ENCODE assay signal across 19 cellular contexts in genomic region chr20:37868998-37869861, GRCh38. TPM values are rescaled to one million over a fixed set of nuclear protein-coding genes. Genes with fewer than 3 reads are reported as not detected.
DNase-seq lines count a peak whose midpoint lies in the region; ATAC-seq and TF ChIP-seq lines count a peak whose summit lies in the region.
"Had no signal": no experiment of that assay in that cellular context is flagged by ENCODE, and none has a peak within 500 bp of the region (broad histone marks: within the 10 kb centered on the region; RNA-seq: fewer than 3 reads in every experiment).

No MANE protein-coding gene starts in this region.

- H3K4me2 ChIP-seq in SK-N-SH (no peak overlapping the region), mammary epithelial cell (ENCODE audit: insufficient read depth, low read depth, low read length) (no peak overlapping the region)

- DNase-seq in SK-N-SH: peak; percentile 55
- DNase-seq in NCI-H69 (lab: John Stamatoyannopoulos, UW): peak; percentile 64
- DNase-seq in stimulated activated effector memory CD8-positive, alpha-beta T cell treated with anti-CD3 and anti-CD28 coated beads, Interleukin-12 subunit alpha, Interleukin-12 subunit beta, amount 100 ng/mL, for 72 hours (ENCODE audit: low spot score in 2 of 2): no peak
- DNase-seq in SW480 (ENCODE audit: low spot score): no peak
- DNase-seq in mammary epithelial cell: no peak
- DNase-seq: activated CD4-positive, alpha-beta memory T cell treated with anti-CD3 and anti-CD28 coated beads for 36 hours; caudate nucleus; CD8-positive, alpha-beta T cell; DMS79 treated with DMSO at 0.1 percent for 48 hours; hypothalamus; KBM-7; left lung; NCI-H345; stomach had no signal

- intact Hi-C loops in mammary epithelial cell (cut with micrococcal nuclease): no loop called here

- dilution Hi-C loops in mammary epithelial cell (cut with HindIII; ENCODE audit: low sequenced_read_pairs): no loop called here

- H3K4me1 ChIP-seq in SK-N-SH (ENCODE audit: control insufficient read depth in 1 of 2, insufficient read depth in 2 of 2, low read depth in 1 of 2, low read length in 1 of 2) (peaks cover 0 to 12% of the 10 kb centered on the region in 2 experiments; a peak in 2 of 4 replicates), iPS-20b (ENCODE audit: insufficient read depth, low read length) (peaks cover 14% of the 10 kb centered on the region), mammary epithelial cell (ENCODE audit: insufficient read depth, low read length) (no peaks in the 10 kb centered on the region)
- H3K4me1 ChIP-seq: left lung had no signal

- no peak overlapping the region for H3K27ac ChIP-seq in SK-N-SH (ENCODE audit: low read depth in 2 of 2, low read length in 1 of 2)
- peak overlapping the region; percentile 54 for H3K27ac ChIP-seq in iPS-20b (ENCODE audit: low read length)
- no peak overlapping the region for H3K27ac ChIP-seq in mammary epithelial cell (ENCODE audit: insufficient read depth, low read depth, low read length)
- H3K27ac ChIP-seq: left lung, prostate gland, SK-N-MC had no signal

- H3K36me3 ChIP-seq in SK-N-SH (replicated peaks in 1 of 2; ENCODE audit: control insufficient read depth in 1 of 2, insufficient read depth in 2 of 2, low read length in 1 of 2) (peaks cover 0 to 12% of the 10 kb centered on the region in 2 experiments), iPS-20b (ENCODE audit: insufficient read depth, low read depth, low read length) (peaks cover 11% of the 10 kb centered on the region), mammary epithelial cell (ENCODE audit: insufficient read depth, low read length) (no peaks in the 10 kb centered on the region)

- ATAC-seq in SK-N-SH treated with all-trans-retinoic acid at 6 μM for 48 hours: no peak
- no peak for ATAC-seq in stimulated activated effector memory CD8-positive, alpha-beta T cell treated with anti-CD3 and anti-CD28 coated beads, Interleukin-12 subunit alpha, Interleukin-12 subunit beta, amount 100 ng/mL, for 72 hours
- no peak for ATAC-seq in HG02840 (IDR thresholded peaks at IDR 0.05; ENCODE audit: low FRiP score, unreplicated experiment)
- ATAC-seq: CD8-positive, alpha-beta T cell; left lung had no signal

- no peaks in the 10 kb centered on the region for H3K79me2 ChIP-seq in SK-N-SH (ENCODE audit: insufficient read depth)
- H3K79me2 ChIP-seq in mammary epithelial cell (ENCODE audit: insufficient read depth, low read length): no peaks in the 10 kb centered on the region

- H3K9me3 ChIP-seq in SK-N-SH (no peaks in the 10 kb centered on the region), iPS-20b (ENCODE audit: insufficient read depth, low read depth, low read length) (no peaks in the 10 kb centered on the region), mammary epithelial cell (replicated peaks; ENCODE audit: insufficient read depth, low read length) (no peaks in the 10 kb centered on the region)
- H3K9me3 ChIP-seq: left lung, prostate gland, stomach had no signal

- H3K9me2 ChIP-seq in SK-N-SH: no peaks in the 10 kb centered on the region

- no peaks in the 10 kb centered on the region for H3F3A ChIP-seq in SK-N-SH (replicated peaks; ENCODE audit: insufficient read depth)

- no peak for TF ChIP-seq EP300 in SK-N-SH (IDR thresholded peaks at IDR 0.05; ENCODE audit: borderline replicate concordance in 1 of 2, low read depth in 1 of 2, low read length in 1 of 2)

- CTCF ChIA-PET in SK-N-SH (lab: Yijun Ruan, JAX): interaction anchor here (1.1 kb wide), 1 partner anchor 305 kb away, joined by 3 read pairs; no protein-coding TSS in a partner anchor
- CTCF ChIA-PET in mammary epithelial cell (lab: Charles Lee; ENCODE audit: low non-redundant PET): no interaction called here

- peaks cover 7% of the 10 kb centered on the region for H3K4me1 Mint-ChIP-seq in stimulated activated effector memory CD8-positive, alpha-beta T cell treated with anti-CD3 and anti-CD28 coated beads, Interleukin-12 subunit alpha, Interleukin-12 subunit beta, amount 100 ng/mL, for 72 hours

- no peak overlapping the region for H3K4me3 Mint-ChIP-seq in stimulated activated effector memory CD8-positive, alpha-beta T cell treated with anti-CD3 and anti-CD28 coated beads, Interleukin-12 subunit alpha, Interleukin-12 subunit beta, amount 100 ng/mL, for 72 hours
- H3K4me3 Mint-ChIP-seq: activated CD4-positive, alpha-beta memory T cell treated with anti-CD3 and anti-CD28 coated beads for 36 hours; CD8-positive, alpha-beta T cell had no signal

- no peaks in the 10 kb centered on the region for H3K9me3 Mint-ChIP-seq in stimulated activated effector memory CD8-positive, alpha-beta T cell treated with anti-CD3 and anti-CD28 coated beads, Interleukin-12 subunit alpha, Interleukin-12 subunit beta, amount 100 ng/mL, for 72 hours
- H3K9me3 Mint-ChIP-seq: activated CD4-positive, alpha-beta memory T cell treated with anti-CD3 and anti-CD28 coated beads for 36 hours; CD8-positive, alpha-beta T cell had no signal

- in situ Hi-C loops in mammary epithelial cell (cut with MboI; ENCODE audit: low sequenced_read_pairs in 2 of 2): no loop called here

- peaks cover 25% of the 10 kb centered on the region for H3K36me3 Mint-ChIP-seq in stimulated activated effector memory CD8-positive, alpha-beta T cell treated with anti-CD3 and anti-CD28 coated beads, Interleukin-12 subunit alpha, Interleukin-12 subunit beta, amount 100 ng/mL, for 72 hours

- H3K27me3 ChIP-seq in SK-N-SH (ENCODE audit: insufficient read depth) (no peaks in the 10 kb centered on the region), iPS-20b (ENCODE audit: insufficient read depth, low read length) (no peaks in the 10 kb centered on the region), mammary epithelial cell (ENCODE audit: insufficient read depth, low read length) (no peaks in the 10 kb centered on the region)
- H3K27me3 ChIP-seq: left lung, stomach had no signal

- BruUV-seq in mammary epithelial cell (replicated peaks; lab: Mats Ljungman, UMichigan): no TSS peak

- H3K9ac ChIP-seq in SK-N-SH (no peak overlapping the region), iPS-20b (ENCODE audit: low read depth, low read length) (peak overlapping the region; percentile 40; the same call in 1 of the 2 replicates), mammary epithelial cell (ENCODE audit: insufficient read depth, low read length) (no peak overlapping the region)

- peak overlapping the region; percentile 67 for H3K27ac Mint-ChIP-seq in stimulated activated effector memory CD8-positive, alpha-beta T cell treated with anti-CD3 and anti-CD28 coated beads, Interleukin-12 subunit alpha, Interleukin-12 subunit beta, amount 100 ng/mL, for 72 hours
- H3K27ac Mint-ChIP-seq: activated CD4-positive, alpha-beta memory T cell treated with anti-CD3 and anti-CD28 coated beads for 36 hours; CD8-positive, alpha-beta T cell had no signal

- no peak for TF ChIP-seq RAD21 in SK-N-SH (IDR thresholded peaks at IDR 0.05; ENCODE audit: low read length)

- 91% methylated on average over 7 of the region's 8 CpGs for WGBS in SK-N-SH (ENCODE audit: low lambda C conversion rate)
- 86% methylated on average over 4 of the region's 8 CpGs for WGBS in mammary epithelial cell (ENCODE audit: low coverage, missing lambda C conversion rate)

- H2AFZ ChIP-seq in SK-N-SH (ENCODE audit: low read depth): no peak overlapping the region
- no peak overlapping the region for H2AFZ ChIP-seq in mammary epithelial cell (ENCODE audit: low read depth, low read length)

- POLR2A ChIA-PET in SK-N-SH (lab: Yijun Ruan, JAX): no interaction called here

- H3K4me3 ChIP-seq in SK-N-SH (ENCODE audit: low read depth in 2 of 2, low read length in 1 of 2) (no peak overlapping the region), iPS-20b (ENCODE audit: low read length) (no peak overlapping the region), mammary epithelial cell (replicated peaks in 1 of 3; ENCODE audit: insufficient read depth in 1 of 3, low read depth in 2 of 3, low read length in 3 of 3) (no peak overlapping the region)
- H3K4me3 ChIP-seq: left lung, prostate gland, SK-N-MC, stomach had no signal

- H4K20me1 ChIP-seq in SK-N-SH (ENCODE audit: insufficient read depth) (no peaks in the 10 kb centered on the region), mammary epithelial cell (ENCODE audit: insufficient read depth, low read length) (no peaks in the 10 kb centered on the region)

- TF ChIP-seq CTCF in SK-N-SH (IDR thresholded peaks at IDR 0.05) (no peak), mammary epithelial cell (conservative IDR thresholded peaks at IDR 0.05 in 1 of 2, IDR thresholded peaks at IDR 0.05 in 1 of 2; ENCODE audit: extremely low read depth in 1 of 2, insufficient read depth in 1 of 2, low read depth in 1 of 2, low read length in 2 of 2) (no peak)

TF ChIP-seq in SK-N-SH, 30 proteins besides CTCF, POLR2A, EP300 and RAD21 (continues in another document):
- TF ChIP-seq JUND (IDR thresholded peaks at IDR 0.05) (no peak), YY1 (IDR thresholded peaks at IDR 0.05; ENCODE audit: low read depth) (no peak), POLR2AphosphoS5 (IDR thresholded peaks at IDR 0.05; ENCODE audit: low read depth, low read length) (no peak), MXI1 (IDR thresholded peaks at IDR 0.05; ENCODE audit: low read depth, low read length) (no peak)
- TF ChIP-seq, protein P1, sequence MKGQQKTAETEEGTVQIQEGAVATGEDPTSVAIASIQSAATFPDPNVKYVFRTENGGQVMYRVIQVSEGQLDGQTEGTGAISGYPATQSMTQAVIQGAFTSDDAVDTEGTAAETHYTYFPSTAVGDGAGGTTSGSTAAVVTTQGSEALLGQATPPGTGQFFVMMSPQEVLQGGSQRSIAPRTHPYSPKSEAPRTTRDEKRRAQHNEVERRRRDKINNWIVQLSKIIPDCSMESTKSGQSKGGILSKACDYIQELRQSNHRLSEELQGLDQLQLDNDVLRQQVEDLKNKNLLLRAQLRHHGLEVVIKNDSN (IDR thresholded peaks at IDR 0.05; ENCODE audit: borderline replicate concordance, low read depth): no peak

TF ChIP-seq in SK-N-SH treated with all-trans-retinoic acid at 6 μM for 48 hours, 23 proteins besides CTCF, POLR2A, EP300 and RAD21 (continues in another document):
- no peak for TF ChIP-seq GLIS3 (CRISPR knock-in tag; IDR thresholded peaks at IDR 0.05)
- TF ChIP-seq SNAI2 (CRISPR knock-in tag; IDR thresholded peaks at IDR 0.05): no peak
- TF ChIP-seq TOX (CRISPR knock-in tag; IDR thresholded peaks at IDR 0.05; ENCODE audit: borderline replicate concordance): no peak
- no peak for TF ChIP-seq ZFP30 (CRISPR knock-in tag; IDR thresholded peaks at IDR 0.05)
- no peak for TF ChIP-seq BACH2 (CRISPR knock-in tag; IDR thresholded peaks at IDR 0.05; ENCODE audit: borderline replicate concordance)
- no peak for TF ChIP-seq ISL1 (CRISPR knock-in tag; IDR thresholded peaks at IDR 0.05)
- no peak for TF ChIP-seq TCF4 (CRISPR knock-in tag; IDR thresholded peaks at IDR 0.05; ENCODE audit: borderline replicate concordance)
- no peak for TF ChIP-seq CSDC2 (CRISPR knock-in tag; IDR thresholded peaks at IDR 0.05)
- TF ChIP-seq ARNTL (CRISPR knock-in tag; IDR thresholded peaks at IDR 0.05; ENCODE audit: borderline replicate concordance, low read depth): no peak

RNA-seq across cellular contexts. Expression of gene VSTM2L, which starts 33.7 kb away (rescaled TPM):
- polyA plus RNA-seq in SK-N-SH (2012; rRNA removed) (4.8 and 5.1 TPM in 2 replicates), mammary epithelial cell (4.4 TPM)
- 3.4 and 5.6 TPM in 2 replicates for polyA plus RNA-seq in SK-N-SH (2012; cell fraction: cytosol; rRNA removed)
- 3.8 and 5.2 TPM in 2 replicates for polyA plus RNA-seq in SK-N-SH (2012; cell fraction: nucleus; rRNA removed)
- total RNA-seq in mammary epithelial cell: 1 to 10 TPM; 1.7 to 3.0 TPM
- polyA minus RNA-seq in mammary epithelial cell: 4.4 TPM
- total RNA-seq: activated CD4-positive, alpha-beta memory T cell treated with anti-CD3 and anti-CD28 coated beads for 36 hours; CD8-positive, alpha-beta T cell had no signal

Comparison
In these comparisons a context has a peak if more than half of its experiments do, and no peak if none do; other contexts are left out.
1. DNase-seq: peak in SK-N-SH (single experiment) and NCI-H69 (single experiment); none in stimulated activated effector memory CD8-positive, alpha-beta T cell treated with anti-CD3 and anti-CD28 coated beads, Interleukin-12 subunit alpha, Interleukin-12 subunit beta, amount 100 ng/mL, for 72 hours (0 of 2), SW480 (single experiment) and mammary epithelial cell (single experiment).